9 cellular contexts compared by ENCODE assay signal in the genomic region with DNA sequence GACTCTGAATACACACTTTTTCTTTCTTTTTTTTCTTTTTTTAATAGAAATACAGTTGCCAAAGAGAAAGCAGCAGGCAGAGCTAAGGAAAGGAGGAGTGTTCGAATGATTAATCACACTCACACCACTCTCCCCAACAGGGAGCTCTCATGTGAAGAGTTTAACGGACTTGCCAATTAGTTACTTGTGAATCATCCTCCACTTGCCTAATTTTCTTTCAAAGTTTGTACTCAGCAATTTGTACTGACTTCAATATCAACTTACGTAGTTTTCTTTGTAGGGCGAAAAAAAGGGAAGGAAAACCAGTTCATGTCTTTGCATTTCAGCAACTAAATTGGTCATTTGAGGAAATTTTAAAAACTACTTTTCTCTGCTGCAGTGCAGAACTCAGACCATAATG.
DNase-seq lines count a peak whose midpoint lies in the region; ATAC-seq and TF ChIP-seq lines count a peak whose summit lies in the region.
"Had no signal": no experiment of that assay in that cellular context is flagged by ENCODE, and none has a peak within 500 bp of the region (broad histone marks: within the 10 kb centered on the region; RNA-seq: fewer than 3 reads in every experiment).

No MANE protein-coding gene starts in this region.

- H3K4me2 ChIP-seq in MM.1S (ENCODE audit: low read depth, low read length): no peak overlapping the region

- TF ChIP-seq CTCF in MM.1S (IDR thresholded peaks at IDR 0.05; ENCODE audit: low read length): no peak

- no peaks in the 10 kb centered on the region for H3K9me2 ChIP-seq in MM.1S (replicated peaks; ENCODE audit: insufficient read depth, low read length)

- H3K27ac ChIP-seq in mucosa of rectum (ENCODE audit: low read depth in 2 of 2, low read length in 2 of 2) (peak overlapping the region; percentile 40 to 56), MM.1S (ENCODE audit: low read length) (no peak overlapping the region)
- H3K27ac ChIP-seq: gastrocnemius medialis had no signal

- no peaks in the 10 kb centered on the region for H3K27me3 ChIP-seq in mucosa of rectum (ENCODE audit: control insufficient read depth in 2 of 2, insufficient read depth in 2 of 2, low read length in 2 of 2)
- H3K27me3 ChIP-seq in MM.1S (replicated peaks; ENCODE audit: insufficient read depth, low read length): no peaks in the 10 kb centered on the region
- H3K27me3 ChIP-seq: gastrocnemius medialis had no signal

- H3K36me3 ChIP-seq in mucosa of rectum (ENCODE audit: control insufficient read depth in 2 of 2, insufficient read depth in 2 of 2, low read length in 2 of 2) (peaks cover 0 to 3% of the 10 kb centered on the region in 2 donors), MM.1S (replicated peaks; ENCODE audit: insufficient read depth, low read length) (no peaks in the 10 kb centered on the region)
- H3K36me3 ChIP-seq: gastrocnemius medialis had no signal

- DNase-seq in ELR (ENCODE audit: low read depth): peak; percentile 43
- DNase-seq in amniotic epithelial cell (ENCODE audit: low read depth): peak; percentile 63
- no peak for DNase-seq in NCI-H2227 treated with DMSO at 0.1 percent for 48 hours (lab: John Stamatoyannopoulos, UW)
- DNase-seq in MM.1S: no peak
- DNase-seq in H4 (ENCODE audit: low spot score): no peak
- DNase-seq: gastrocnemius medialis had no signal

- ATAC-seq in HG03354 (IDR thresholded peaks at IDR 0.05; ENCODE audit: poor library complexity, severe bottlenecking, unreplicated experiment) (peak; percentile 34), GM21717 (IDR thresholded peaks at IDR 0.05; ENCODE audit: unreplicated experiment) (no peak)

- H2AFZ ChIP-seq in MM.1S (ENCODE audit: low read length): no peak overlapping the region

- H3K79me2 ChIP-seq in MM.1S (ENCODE audit: low read length): peaks cover 4% of the 10 kb centered on the region; the same call in 1 of the 2 replicates

- H3K9me3 ChIP-seq in mucosa of rectum (ENCODE audit: control insufficient read depth in 2 of 2, low read length in 2 of 2): no peaks in the 10 kb centered on the region
- no peaks in the 10 kb centered on the region for H3K9me3 ChIP-seq in MM.1S (replicated peaks; ENCODE audit: insufficient read depth, low read length)
- H3K9me3 ChIP-seq: gastrocnemius medialis had no signal

- peaks cover 5% of the 10 kb centered on the region; the same call in 1 of the 2 replicates for H3F3A ChIP-seq in MM.1S (ENCODE audit: insufficient read depth, low read length)

- peak overlapping the region in 1 of 2 donors; percentile 7 for H3K4me3 ChIP-seq in mucosa of rectum (ENCODE audit: low read length in 2 of 2)
- H3K4me3 ChIP-seq in MM.1S (ENCODE audit: low read length): no peak overlapping the region
- H3K4me3 ChIP-seq: gastrocnemius medialis had no signal

- H3K9ac ChIP-seq in mucosa of rectum (ENCODE audit: low read depth in 1 of 2, low read length in 2 of 2) (no peak overlapping the region), MM.1S (ENCODE audit: low read length) (no peak overlapping the region)

- no peaks in the 10 kb centered on the region for H4K20me1 ChIP-seq in MM.1S (ENCODE audit: insufficient read depth, low read length)

- peaks cover 0 to 7% of the 10 kb centered on the region in 2 donors for H3K4me1 ChIP-seq in mucosa of rectum (ENCODE audit: control insufficient read depth in 2 of 2, insufficient read depth in 2 of 2, low read length in 2 of 2)
- peaks cover 21% of the 10 kb centered on the region for H3K4me1 ChIP-seq in MM.1S (ENCODE audit: low read length)

Comparison
In these comparisons a context has a peak if more than half of its experiments do, and no peak if none do; other contexts are left out.
1. DNase-seq: peak in ELR (single experiment) and amniotic epithelial cell (single experiment); none in NCI-H2227 treated with DMSO at 0.1 percent for 48 hours (single experiment), MM.1S (single experiment) and H4 (single experiment).